ENCODE assay signal across 9 cellular contexts in the genomic region with DNA sequence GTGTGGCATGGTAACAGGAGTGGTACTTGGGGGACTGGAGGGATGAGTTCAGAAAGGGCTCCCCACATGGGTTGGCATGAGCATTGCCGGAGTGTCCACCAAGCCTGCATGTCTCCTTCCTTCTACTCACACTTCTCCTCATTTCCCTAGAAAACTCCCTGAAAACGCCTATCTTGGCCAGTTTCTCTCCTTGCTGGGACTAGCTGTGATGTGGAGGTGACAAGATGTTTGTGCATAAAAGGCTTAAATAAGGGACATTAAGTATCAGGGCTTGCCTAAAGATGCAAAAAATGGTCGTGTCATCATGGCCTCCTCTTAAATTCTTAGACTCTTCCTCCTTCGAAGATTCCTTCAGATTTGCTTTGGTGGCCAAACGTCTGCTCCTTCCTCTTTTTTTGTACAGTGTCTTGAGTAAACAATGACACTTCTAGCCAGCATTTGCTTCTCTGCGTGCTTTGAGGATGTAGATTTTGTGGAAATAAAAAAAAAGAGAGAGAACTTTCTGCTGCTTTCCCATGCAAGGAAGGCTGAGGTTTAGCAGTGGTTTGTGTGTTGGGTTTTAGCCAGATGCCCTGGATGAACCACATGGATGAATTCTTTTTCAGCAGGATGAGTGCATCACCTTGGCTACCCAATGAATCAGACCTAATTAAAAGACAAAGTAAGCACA.
A peak's percentile ranks its signal among the peaks of the same experiment; 100 is the strongest.
DNase-seq lines count a peak whose midpoint lies in the region; ATAC-seq and TF ChIP-seq lines count a peak whose summit lies in the region.
"Had no signal": no experiment of that assay in that cellular context is flagged by ENCODE, and none has a peak within 500 bp of the region (broad histone marks: within the 10 kb centered on the region; RNA-seq: fewer than 3 reads in every experiment).

No MANE protein-coding gene starts in this region.

- no peaks in the 10 kb centered on the region for H3K79me2 ChIP-seq in Loucy (ENCODE audit: insufficient read depth, low read length)

- no peak overlapping the region for H3K4me3 ChIP-seq in BLaER1 treated with 17β-estradiol and CSF1 and Interleukin-3, amounts not matched to agents 10 nM and 100 nM
- H3K4me3 ChIP-seq in Loucy (ENCODE audit: low read length, poor library complexity, severe bottlenecking), result no peak overlapping the region
- H3K4me3 ChIP-seq in astrocyte of the spinal cord (ENCODE audit: low read depth, low read length), result no peak overlapping the region
- H3K4me3 ChIP-seq in sigmoid colon, result no peak overlapping the region

- H3K9me3 Mint-ChIP-seq in memory B cell, result no peaks in the 10 kb centered on the region
- H3K9me3 Mint-ChIP-seq: activated naive CD4-positive, alpha-beta T cell treated with anti-CD3 and anti-CD28 coated beads, Interleukin-2, amount 50 U/mL, for 24 hours had no signal

- TF ChIP-seq CTCF in Loucy (conservative IDR thresholded peaks at IDR 0.05; ENCODE audit: low read length), result peak; percentile 47
- no peak for TF ChIP-seq CTCF in astrocyte of the spinal cord (IDR thresholded peaks at IDR 0.05; ENCODE audit: low read depth, low read length)
- no peak for TF ChIP-seq CTCF in sigmoid colon (IDR thresholded peaks at IDR 0.05)

- WGBS in sigmoid colon, 2 donors, result 54% methylated on average over 6 of the region's 6 CpGs

- peak; percentile 29 for ATAC-seq in memory B cell (ENCODE audit: low read depth)
- ATAC-seq in GM18867 (IDR thresholded peaks at IDR 0.05; ENCODE audit: unreplicated experiment), result no peak
- ATAC-seq in HG03039 (IDR thresholded peaks at IDR 0.05; ENCODE audit: unreplicated experiment), result no peak

- TF ChIP-seq POLR2A in sigmoid colon (IDR thresholded peaks at IDR 0.05), result no peak

- peak overlapping the region; percentile 51 for H3K27ac Mint-ChIP-seq in memory B cell

- peak overlapping the region; percentile 54; the same call in 1 of the 2 replicates for H2AFZ ChIP-seq in Loucy (ENCODE audit: low read length)

- no peaks in the 10 kb centered on the region for H4K20me1 ChIP-seq in BLaER1 treated with 17β-estradiol and CSF1 and Interleukin-3, amounts not matched to agents 10 nM and 100 nM
- H4K20me1 ChIP-seq in Loucy (ENCODE audit: insufficient read depth, low read length, poor library complexity, severe bottlenecking), result no peaks in the 10 kb centered on the region

- H3K4me2 ChIP-seq in BLaER1 treated with 17β-estradiol and CSF1 and Interleukin-3, amounts not matched to agents 10 nM and 100 nM, result peak overlapping the region; percentile 66 to 89 (median 76)
- H3K4me2 ChIP-seq in Loucy (ENCODE audit: low read depth, low read length, poor library complexity, severe bottlenecking), result no peak overlapping the region

- DNase-seq in astrocyte of the spinal cord (ENCODE audit: low read depth, low spot score), result peak; percentile 92
- no peak for DNase-seq in memory B cell (ENCODE audit: low spot score in 2 of 2)
- no peak for DNase-seq in sigmoid colon
- no peak for DNase-seq in cerebellar cortex (ENCODE audit: low spot score)

- peaks cover 14% of the 10 kb centered on the region for H3F3A ChIP-seq in Loucy (ENCODE audit: low read depth)

- intact Hi-C loops in sigmoid colon (cut with DNase I), result no loop called here

- peak overlapping the region; percentile 35 to 92 (median 85); a peak in 20 of 22 replicates for H3K27ac ChIP-seq in BLaER1 treated with 17β-estradiol and CSF1 and Interleukin-3, amounts not matched to agents 10 nM and 100 nM
- H3K27ac ChIP-seq in sigmoid colon, result no peak overlapping the region

- no peaks in the 10 kb centered on the region for H3K27me3 Mint-ChIP-seq in memory B cell
- H3K27me3 Mint-ChIP-seq: activated naive CD4-positive, alpha-beta T cell treated with anti-CD3 and anti-CD28 coated beads, Interleukin-2, amount 50 U/mL, for 24 hours had no signal

- H3K9me3 ChIP-seq in BLaER1 treated with 17β-estradiol and CSF1 and Interleukin-3, amounts not matched to agents 10 nM and 100 nM (replicated peaks in 1 of 11), result no peaks in the 10 kb centered on the region
- H3K9me3 ChIP-seq in Loucy (ENCODE audit: insufficient read depth, low read depth, low read length) (no peaks in the 10 kb centered on the region), sigmoid colon (no peaks in the 10 kb centered on the region)

- in situ Hi-C loops in astrocyte of the spinal cord (cut with HindIII; ENCODE audit: low sequenced_read_pairs), result no loop called here

- TF ChIP-seq EP300 in sigmoid colon (IDR thresholded peaks at IDR 0.05), result no peak

- no peak overlapping the region for H3K4me3 Mint-ChIP-seq in memory B cell
- H3K4me3 Mint-ChIP-seq: activated naive CD4-positive, alpha-beta T cell treated with anti-CD3 and anti-CD28 coated beads, Interleukin-2, amount 50 U/mL, for 24 hours had no signal

- peaks cover 69 to 100% (median 91%) of the 10 kb centered on the region in 10 experiments for H3K4me1 ChIP-seq in BLaER1 treated with 17β-estradiol and CSF1 and Interleukin-3, amounts not matched to agents 10 nM and 100 nM
- H3K4me1 ChIP-seq in Loucy (ENCODE audit: insufficient read depth, low read length, poor library complexity, severe bottlenecking), result peaks cover 45% of the 10 kb centered on the region
- peaks cover 0 to 11% (median 3%) of the 10 kb centered on the region in 4 donors for H3K4me1 ChIP-seq in sigmoid colon

- H3K36me3 Mint-ChIP-seq in memory B cell, result no peaks in the 10 kb centered on the region
- H3K36me3 Mint-ChIP-seq: activated naive CD4-positive, alpha-beta T cell treated with anti-CD3 and anti-CD28 coated beads, Interleukin-2, amount 50 U/mL, for 24 hours had no signal

- H3K36me3 ChIP-seq in BLaER1 treated with 17β-estradiol and CSF1 and Interleukin-3, amounts not matched to agents 10 nM and 100 nM, result no peaks in the 10 kb centered on the region
- H3K36me3 ChIP-seq in Loucy (ENCODE audit: insufficient read depth, low read length) (no peaks in the 10 kb centered on the region), sigmoid colon (no peaks in the 10 kb centered on the region)

- peak overlapping the region in 10 of 11 experiments; percentile 9 to 75 (median 66); a peak in 16 of 22 replicates for H3K9ac ChIP-seq in BLaER1 treated with 17β-estradiol and CSF1 and Interleukin-3, amounts not matched to agents 10 nM and 100 nM
- no peak overlapping the region for H3K9ac ChIP-seq in Loucy (ENCODE audit: low read depth, low read length, poor library complexity, severe bottlenecking)

- peaks cover 22% of the 10 kb centered on the region for H3K4me1 Mint-ChIP-seq in memory B cell

- no peaks in the 10 kb centered on the region for H3K27me3 ChIP-seq in BLaER1 treated with 17β-estradiol and CSF1 and Interleukin-3, amounts not matched to agents 10 nM and 100 nM
- H3K27me3 ChIP-seq in Loucy (ENCODE audit: insufficient read depth, low read length, poor library complexity, severe bottlenecking) (no peaks in the 10 kb centered on the region), sigmoid colon (no peaks in the 10 kb centered on the region)

- no peaks in the 10 kb centered on the region for H3K9me2 ChIP-seq in Loucy (replicated peaks; ENCODE audit: low read depth, low read length)

Comparison
In these comparisons a context has a peak if more than half of its experiments do, and no peak if none do; other contexts are left out.
1. H3K27ac ChIP-seq: peak in BLaER1 treated with 17β-estradiol and CSF1 and Interleukin-3, amounts not matched to agents 10 nM and 100 nM (11 of 11); none in sigmoid colon (0 of 4).